In the genomic region with DNA sequence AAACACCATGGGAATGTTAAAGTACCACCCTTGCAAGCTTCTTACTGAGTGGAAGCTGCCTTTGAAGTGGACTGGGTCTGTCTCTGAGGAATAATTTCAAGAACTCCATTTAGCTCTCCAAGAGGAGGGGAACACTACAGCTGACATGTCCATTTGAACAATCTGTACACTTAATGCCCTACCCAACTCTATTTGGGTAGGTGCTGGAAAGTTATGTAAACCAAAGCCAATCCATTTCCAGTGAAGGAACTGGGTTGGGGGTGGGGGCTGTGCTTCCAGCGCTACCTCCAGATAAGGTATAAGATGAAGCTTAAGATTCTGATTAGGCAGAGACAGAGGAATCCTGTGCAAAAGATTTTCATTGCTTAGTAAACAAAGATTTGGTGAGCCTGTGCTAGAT, we compare ENCODE assay signal across 1 cellular context.
TF ChIP-seq lines count a peak whose summit lies in the region.

No MANE protein-coding gene starts in this region.

TF ChIP-seq in liver, 16 proteins besides CTCF, POLR2A, EP300 and RAD21 (continued from another document):
- TF ChIP-seq, protein P1, sequence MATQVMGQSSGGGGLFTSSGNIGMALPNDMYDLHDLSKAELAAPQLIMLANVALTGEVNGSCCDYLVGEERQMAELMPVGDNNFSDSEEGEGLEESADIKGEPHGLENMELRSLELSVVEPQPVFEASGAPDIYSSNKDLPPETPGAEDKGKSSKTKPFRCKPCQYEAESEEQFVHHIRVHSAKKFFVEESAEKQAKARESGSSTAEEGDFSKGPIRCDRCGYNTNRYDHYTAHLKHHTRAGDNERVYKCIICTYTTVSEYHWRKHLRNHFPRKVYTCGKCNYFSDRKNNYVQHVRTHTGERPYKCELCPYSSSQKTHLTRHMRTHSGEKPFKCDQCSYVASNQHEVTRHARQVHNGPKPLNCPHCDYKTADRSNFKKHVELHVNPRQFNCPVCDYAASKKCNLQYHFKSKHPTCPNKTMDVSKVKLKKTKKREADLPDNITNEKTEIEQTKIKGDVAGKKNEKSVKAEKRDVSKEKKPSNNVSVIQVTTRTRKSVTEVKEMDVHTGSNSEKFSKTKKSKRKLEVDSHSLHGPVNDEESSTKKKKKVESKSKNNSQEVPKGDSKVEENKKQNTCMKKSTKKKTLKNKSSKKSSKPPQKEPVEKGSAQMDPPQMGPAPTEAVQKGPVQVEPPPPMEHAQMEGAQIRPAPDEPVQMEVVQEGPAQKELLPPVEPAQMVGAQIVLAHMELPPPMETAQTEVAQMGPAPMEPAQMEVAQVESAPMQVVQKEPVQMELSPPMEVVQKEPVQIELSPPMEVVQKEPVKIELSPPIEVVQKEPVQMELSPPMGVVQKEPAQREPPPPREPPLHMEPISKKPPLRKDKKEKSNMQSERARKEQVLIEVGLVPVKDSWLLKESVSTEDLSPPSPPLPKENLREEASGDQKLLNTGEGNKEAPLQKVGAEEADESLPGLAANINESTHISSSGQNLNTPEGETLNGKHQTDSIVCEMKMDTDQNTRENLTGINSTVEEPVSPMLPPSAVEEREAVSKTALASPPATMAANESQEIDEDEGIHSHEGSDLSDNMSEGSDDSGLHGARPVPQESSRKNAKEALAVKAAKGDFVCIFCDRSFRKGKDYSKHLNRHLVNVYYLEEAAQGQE (IDR thresholded peaks at IDR 0.05): no peak
- TF ChIP-seq, protein P2, sequence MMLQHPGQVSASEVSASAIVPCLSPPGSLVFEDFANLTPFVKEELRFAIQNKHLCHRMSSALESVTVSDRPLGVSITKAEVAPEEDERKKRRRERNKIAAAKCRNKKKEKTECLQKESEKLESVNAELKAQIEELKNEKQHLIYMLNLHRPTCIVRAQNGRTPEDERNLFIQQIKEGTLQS (IDR thresholded peaks at IDR 0.05): no peak
